Comparison of ENCODE assay signal across 20 cellular contexts in the genomic region with DNA sequence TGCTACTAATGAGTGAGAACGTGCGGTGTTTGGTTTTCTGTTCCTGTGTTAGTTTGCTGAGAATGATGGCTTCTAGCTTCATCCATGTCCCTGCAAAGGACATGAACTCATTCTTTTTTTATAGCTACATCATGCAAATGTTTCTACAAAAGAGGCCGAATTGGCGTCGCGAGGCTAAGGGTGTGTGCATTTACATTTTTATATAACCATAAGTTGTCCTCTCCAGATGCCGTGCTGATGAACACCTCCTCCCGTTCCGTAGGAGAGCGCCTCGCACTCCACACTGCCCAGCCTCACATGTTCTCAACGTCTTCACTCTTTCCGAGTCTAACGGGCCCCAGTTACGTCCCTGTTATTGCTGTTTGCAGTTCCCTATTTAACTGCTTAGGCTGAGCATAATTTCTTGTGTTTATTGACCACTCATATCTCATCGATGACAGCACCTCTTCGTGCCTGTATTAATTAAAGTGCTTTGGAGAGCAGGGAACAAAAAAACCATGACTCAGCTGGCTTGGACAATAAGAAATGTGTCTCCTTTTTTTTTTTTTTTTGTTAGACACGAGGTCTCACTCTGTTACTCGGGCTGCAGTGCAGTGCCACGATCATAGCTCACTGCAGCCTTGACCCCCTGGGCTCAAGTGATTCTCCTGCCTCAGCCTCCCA.
DNase-seq lines count a peak whose midpoint lies in the region; ATAC-seq, FAIRE-seq and TF ChIP-seq lines count a peak whose summit lies in the region.
"Had no signal": no experiment of that assay in that cellular context is flagged by ENCODE, and none has a peak within 500 bp of the region (broad histone marks: within the 10 kb centered on the region; RNA-seq: fewer than 3 reads in every experiment).

No MANE protein-coding gene starts in this region.

- no peaks in the 10 kb centered on the region for H3K27me3 ChIP-seq in neural progenitor cell
- H3K27me3 ChIP-seq in HepG2 (ENCODE audit: control insufficient read depth in 1 of 2, insufficient read depth in 2 of 2, low read length in 2 of 2): no peaks in the 10 kb centered on the region
- H3K27me3 ChIP-seq in testis: no peaks in the 10 kb centered on the region

- H3K9me3 Mint-ChIP-seq in neural progenitor cell: peaks cover 2% of the 10 kb centered on the region
- H3K9me3 Mint-ChIP-seq in activated CD8-positive, alpha-beta T cell treated with anti-CD3 and anti-CD28 coated beads, Interleukin-2, amount 10 ng/mL, durations not matched to agents 7 days and 5 days (ENCODE audit: insufficient read depth): no peaks in the 10 kb centered on the region

- TF ChIP-seq POLR2A in HepG2 (IDR thresholded peaks at IDR 0.05; ENCODE audit: insufficient read depth in 1 of 2, low read depth in 2 of 2, low read length in 2 of 2): no peak
- TF ChIP-seq POLR2A in testis (IDR thresholded peaks at IDR 0.05): no peak

- no TSS peak for BruUV-seq in HepG2 (replicated peaks; lab: Mats Ljungman, UMichigan)

- no peaks in the 10 kb centered on the region for H3K27me3 Mint-ChIP-seq in T-helper 17 cell
- H3K27me3 Mint-ChIP-seq in neural progenitor cell (ENCODE audit: insufficient read depth, low read depth): peaks cover 4% of the 10 kb centered on the region
- peaks cover 2% of the 10 kb centered on the region for H3K27me3 Mint-ChIP-seq in activated CD8-positive, alpha-beta T cell treated with anti-CD3 and anti-CD28 coated beads, Interleukin-2, amount 10 ng/mL, durations not matched to agents 7 days and 5 days (ENCODE audit: low read depth)

- in situ Hi-C loops in HepG2 (cut with HindIII; ENCODE audit: extremely low pct_ligation_motif_present, low pct_unique_long_range_greater_than_20kb): no loop called here

- H3K36me3 ChIP-seq in neural progenitor cell: no peaks in the 10 kb centered on the region
- no peaks in the 10 kb centered on the region for H3K36me3 ChIP-seq in HepG2 (replicated peaks in 1 of 2; ENCODE audit: control insufficient read depth in 1 of 2, insufficient read depth in 2 of 2, low read length in 2 of 2)
- H3K36me3 ChIP-seq in testis (ENCODE audit: low read depth, missing control alignments): no peaks in the 10 kb centered on the region

- H2AFZ ChIP-seq in neural progenitor cell (replicated peaks): no peak overlapping the region
- H2AFZ ChIP-seq in HepG2 (ENCODE audit: low read length): no peak overlapping the region

- no peak overlapping the region for H3K4me2 ChIP-seq in neural progenitor cell
- H3K4me2 ChIP-seq in HepG2 (ENCODE audit: low read depth, low read length): no peak overlapping the region

- H3K9me3 ChIP-seq in T-helper 17 cell (ENCODE audit: control insufficient read depth, low read length, poor library complexity, severe bottlenecking): peaks cover 3% of the 10 kb centered on the region
- H3K9me3 ChIP-seq in neural progenitor cell (ENCODE audit: low read depth): no peaks in the 10 kb centered on the region
- H3K9me3 ChIP-seq in HepG2 (ENCODE audit: low read length): no peaks in the 10 kb centered on the region
- no peaks in the 10 kb centered on the region for H3K9me3 ChIP-seq in testis

- ATAC-seq in T-helper 17 cell (no peak), HepG2 (no peak)
- no peak for ATAC-seq in activated CD8-positive, alpha-beta T cell treated with anti-CD3 and anti-CD28 coated beads, Interleukin-2, amount 10 ng/mL, durations not matched to agents 7 days and 5 days

- H3F3A ChIP-seq in neural progenitor cell (ENCODE audit: low read depth): no peaks in the 10 kb centered on the region

- H3K36me3 Mint-ChIP-seq in T-helper 17 cell (ENCODE audit: low read depth): no peaks in the 10 kb centered on the region
- H3K36me3 Mint-ChIP-seq in neural progenitor cell: no peaks in the 10 kb centered on the region
- no peaks in the 10 kb centered on the region for H3K36me3 Mint-ChIP-seq in activated CD8-positive, alpha-beta T cell treated with anti-CD3 and anti-CD28 coated beads, Interleukin-2, amount 10 ng/mL, durations not matched to agents 7 days and 5 days (ENCODE audit: low read depth)

- H3K4me1 Mint-ChIP-seq in T-helper 17 cell: no peaks in the 10 kb centered on the region
- peaks cover 35% of the 10 kb centered on the region for H3K4me1 Mint-ChIP-seq in neural progenitor cell
- H3K4me1 Mint-ChIP-seq in activated CD8-positive, alpha-beta T cell treated with anti-CD3 and anti-CD28 coated beads, Interleukin-2, amount 10 ng/mL, durations not matched to agents 7 days and 5 days (ENCODE audit: low read depth): no peaks in the 10 kb centered on the region
- H3K4me1 Mint-ChIP-seq: B cell had no signal

- no peak for TF ChIP-seq RAD21 in HepG2 (CRISPR knock-in tag; IDR thresholded peaks at IDR 0.05)

- intact Hi-C loops in HepG2 (cut with micrococcal nuclease; ENCODE audit: unreplicated experiment): no loop called here
- intact Hi-C loops in testis (cut with DNase I; ENCODE audit: low total_unique reads): no loop called here

- H3K27ac Mint-ChIP-seq in T-helper 17 cell: peak overlapping the region; percentile 43
- H3K27ac Mint-ChIP-seq in neural progenitor cell: peak overlapping the region; percentile 22
- no peak overlapping the region for H3K27ac Mint-ChIP-seq in activated CD8-positive, alpha-beta T cell treated with anti-CD3 and anti-CD28 coated beads, Interleukin-2, amount 10 ng/mL, durations not matched to agents 7 days and 5 days
- H3K27ac Mint-ChIP-seq: B cell, HFFc6 had no signal

- H3K9ac ChIP-seq in neural progenitor cell: no peak overlapping the region
- H3K9ac ChIP-seq in HepG2 (ENCODE audit: insufficient read depth, low read depth, low read length): no peak overlapping the region

- 74% methylated on average over 20 of the region's 20 CpGs for WGBS in HepG2 (ENCODE audit: low lambda C conversion rate)
- WGBS in testis, 2 donors: 83 to 85% methylated on average over 20 of the region's 20 CpGs

- no peak for FAIRE-seq in HepG2 (lab: Jason Lieb, UNC)
- FAIRE-seq: G401.6 had no signal

- no peaks in the 10 kb centered on the region for H3K4me1 ChIP-seq in neural progenitor cell
- H3K4me1 ChIP-seq in HepG2 (ENCODE audit: insufficient read depth, low read length): peaks cover 17% of the 10 kb centered on the region
- no peaks in the 10 kb centered on the region for H3K4me1 ChIP-seq in testis

- peak; percentile 6 for DNase-seq in NCI-H1092 treated with DMSO at 0.1 percent for 48 hours (lab: John Stamatoyannopoulos, UW)
- DNase-seq in NCI-H1092 (lab: John Stamatoyannopoulos, UW): no peak
- DNase-seq in T-helper 17 cell: no peak
- peak; percentile 11 for DNase-seq in fibroblast of mammary gland (ENCODE audit: low read depth)
- no peak for DNase-seq in neural progenitor cell (ENCODE audit: low spot score)
- DNase-seq in HepG2 (ENCODE audit: low spot score): no peak
- no peak for DNase-seq in activated CD8-positive, alpha-beta T cell treated with anti-CD3 and anti-CD28 coated beads, Interleukin-2, amount 10 ng/mL, durations not matched to agents 7 days and 5 days
- DNase-seq in testis: no peak
- DNase-seq: 8988T, HFFc6, Kasumi-1, MM.1S, NCI-H1105, NCI-H187, NCI-H2107, NCI-H510A, NCI-H82, RPMI8226 had no signal

- TF ChIP-seq CTCF in fibroblast of mammary gland (conservative IDR thresholded peaks at IDR 0.05; ENCODE audit: control insufficient read depth, insufficient read depth, low read depth, low read length) (no peak), neural progenitor cell (IDR thresholded peaks at IDR 0.05) (no peak), HepG2 (CRISPR knock-in tag; IDR thresholded peaks at IDR 0.05) (no peak), testis (IDR thresholded peaks at IDR 0.05) (no peak)

- TF ChIP-seq EP300 in HepG2 (IDR thresholded peaks at IDR 0.05; ENCODE audit: low read depth in 2 of 2, low read length in 2 of 2) (no peak), HepG2 (CRISPR knock-in tag; IDR thresholded peaks at IDR 0.05; ENCODE audit: borderline replicate concordance) (no peak)

- H4K20me1 ChIP-seq in neural progenitor cell (ENCODE audit: low read depth): no peaks in the 10 kb centered on the region
- H4K20me1 ChIP-seq in HepG2 (ENCODE audit: insufficient read depth, low read length): no peaks in the 10 kb centered on the region

- H3K4me3 ChIP-seq in fibroblast of mammary gland (ENCODE audit: control insufficient read depth, low read depth, low read length) (no peak overlapping the region), neural progenitor cell (no peak overlapping the region), HepG2 (replicated peaks in 1 of 3; ENCODE audit: insufficient read depth in 1 of 3, low read depth in 2 of 3, low read length in 3 of 3) (no peak overlapping the region), testis (no peak overlapping the region)

- CTCF ChIA-PET in HepG2 (lab: Yijun Ruan, JAX; ENCODE audit: low intra/inter-chr PET ratio, low total read pairs): no interaction called here
- CTCF ChIA-PET in activated CD8-positive, alpha-beta T cell treated with anti-CD3 and anti-CD28 coated beads, Interleukin-2, amount 10 ng/mL, durations not matched to agents 7 days and 5 days (lab: Charles Lee): no interaction called here

- POLR2A ChIA-PET in HepG2 (lab: Yijun Ruan, JAX): no interaction called here
- POLR2A ChIA-PET in activated CD8-positive, alpha-beta T cell treated with anti-CD3 and anti-CD28 coated beads, Interleukin-2, amount 10 ng/mL, durations not matched to agents 7 days and 5 days (lab: Charles Lee): no interaction called here

- H3K27ac ChIP-seq in neural progenitor cell (no peak overlapping the region), HepG2 (ENCODE audit: extremely low read length, insufficient read depth, low read length) (no peak overlapping the region), testis (no peak overlapping the region)

- no peaks in the 10 kb centered on the region for H3K79me2 ChIP-seq in neural progenitor cell (ENCODE audit: low read depth)
- no peaks in the 10 kb centered on the region for H3K79me2 ChIP-seq in HepG2 (ENCODE audit: insufficient read depth, low read length)

- H3K4me3 Mint-ChIP-seq in T-helper 17 cell: no peak overlapping the region
- H3K4me3 Mint-ChIP-seq in neural progenitor cell: peak overlapping the region; percentile 24
- H3K4me3 Mint-ChIP-seq in activated CD8-positive, alpha-beta T cell treated with anti-CD3 and anti-CD28 coated beads, Interleukin-2, amount 10 ng/mL, durations not matched to agents 7 days and 5 days: no peak overlapping the region
- H3K4me3 Mint-ChIP-seq: B cell, HFFc6 had no signal

TF ChIP-seq in HepG2, 621 proteins besides CTCF, POLR2A, EP300 and RAD21 (continues in another document):
- TF ChIP-seq ZNF251 (CRISPR knock-in tag; IDR thresholded peaks at IDR 0.05): no peak
- TF ChIP-seq MIER3 (CRISPR knock-in tag; IDR thresholded peaks at IDR 0.05; ENCODE audit: borderline replicate concordance): no peak
- TF ChIP-seq ZBTB42 (CRISPR knock-in tag; IDR thresholded peaks at IDR 0.05): no peak
- TF ChIP-seq DR1 (CRISPR knock-in tag; IDR thresholded peaks at IDR 0.05): no peak

Comparison
In these comparisons a context has a peak if more than half of its experiments do, and no peak if none do; other contexts are left out.
1. DNase-seq: peak in NCI-H1092 treated with DMSO at 0.1 percent for 48 hours (single experiment) and fibroblast of mammary gland (single experiment); none in NCI-H1092 (single experiment), T-helper 17 cell (0 of 3), neural progenitor cell (single experiment), HepG2 (single experiment), activated CD8-positive, alpha-beta T cell treated with anti-CD3 and anti-CD28 coated beads, Interleukin-2, amount 10 ng/mL, durations not matched to agents 7 days and 5 days (single experiment) and testis (single experiment).